Comparison of ENCODE assay signal across 8 cellular contexts in the genomic region with DNA sequence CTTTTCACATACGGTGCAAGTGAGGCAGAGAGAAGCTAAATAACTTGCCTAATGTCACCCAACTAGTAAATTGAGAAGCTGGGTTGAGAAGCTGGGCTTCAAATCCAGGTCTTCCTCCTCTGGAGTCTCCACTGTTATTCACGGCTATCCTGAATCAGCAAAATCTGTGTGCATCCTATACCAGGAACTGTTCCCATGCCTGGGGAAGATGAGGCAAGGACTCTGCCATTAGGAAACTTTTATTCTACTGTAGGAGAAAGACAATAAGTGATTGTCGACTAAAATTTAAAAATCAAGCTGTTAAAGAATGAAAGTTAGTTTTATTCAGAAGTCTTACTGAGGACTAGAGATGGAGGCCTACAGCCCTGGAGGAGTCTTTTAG. TPM values are rescaled to one million over a fixed set of nuclear protein-coding genes. Genes with fewer than 3 reads are reported as not detected.
DNase-seq lines count a peak whose midpoint lies in the region; FAIRE-seq and TF ChIP-seq lines count a peak whose summit lies in the region.

No MANE protein-coding gene starts in this region.

- no peaks in the 10 kb centered on the region for H3K9me3 ChIP-seq in kidney (ENCODE audit: control insufficient read depth in 1 of 2, low read length in 2 of 2)
- H3K9me3 ChIP-seq in testis, result no peaks in the 10 kb centered on the region

- H3K27me3 Mint-ChIP-seq in activated CD4-positive, alpha-beta T cell treated with anti-CD3 and anti-CD28 coated beads, Interleukin-2, amount 10 ng/mL, durations not matched to agents 24 days and 14 days, result no peaks in the 10 kb centered on the region
- H3K27me3 Mint-ChIP-seq in activated naive CD8-positive, alpha-beta T cell, result no peaks in the 10 kb centered on the region
- peaks cover 13% of the 10 kb centered on the region for H3K27me3 Mint-ChIP-seq in HFFc6 (ENCODE audit: insufficient read depth)

- H3K27ac Mint-ChIP-seq in activated CD4-positive, alpha-beta T cell treated with anti-CD3 and anti-CD28 coated beads, Interleukin-2, amount 10 ng/mL, durations not matched to agents 24 days and 14 days, result peak overlapping the region; percentile 88
- peak overlapping the region; percentile 68 for H3K27ac Mint-ChIP-seq in activated naive CD8-positive, alpha-beta T cell
- no peak overlapping the region for H3K27ac Mint-ChIP-seq in HFFc6

- DNase-seq in activated CD4-positive, alpha-beta T cell treated with anti-CD3 and anti-CD28 coated beads, Interleukin-2, amount 10 ng/mL, durations not matched to agents 24 days and 14 days, result no peak
- no peak for DNase-seq in activated CD4-positive, alpha-beta T cell treated with anti-CD3 and anti-CD28 coated beads, Interleukin-2, amount 50 U/mL, for 4 hours
- DNase-seq in kidney (no peak), testis (no peak), GM19240 (ENCODE audit: insufficient read length, low spot score) (no peak), HFFc6 (no peak), HT-29 (ENCODE audit: low spot score) (no peak)

- peak overlapping the region; percentile 97 for H3K4me3 Mint-ChIP-seq in activated CD4-positive, alpha-beta T cell treated with anti-CD3 and anti-CD28 coated beads, Interleukin-2, amount 10 ng/mL, durations not matched to agents 24 days and 14 days
- peak overlapping the region; percentile 85 for H3K4me3 Mint-ChIP-seq in activated naive CD8-positive, alpha-beta T cell
- no peak overlapping the region; the same call in 1 of the 2 replicates for H3K4me3 Mint-ChIP-seq in HFFc6

- peaks cover 24% of the 10 kb centered on the region for H3K4me1 Mint-ChIP-seq in activated CD4-positive, alpha-beta T cell treated with anti-CD3 and anti-CD28 coated beads, Interleukin-2, amount 10 ng/mL, durations not matched to agents 24 days and 14 days
- H3K4me1 Mint-ChIP-seq in activated naive CD8-positive, alpha-beta T cell (ENCODE audit: low read depth), result peaks cover 18% of the 10 kb centered on the region
- peaks cover 9% of the 10 kb centered on the region; the same call in 1 of the 2 replicates for H3K4me1 Mint-ChIP-seq in HFFc6 (ENCODE audit: low read depth)

- H3K27ac ChIP-seq in kidney (ENCODE audit: low read depth in 2 of 2, low read length in 2 of 2) (peak overlapping the region; percentile 76 to 85), testis (peak overlapping the region; percentile 69 to 83)

- no peaks in the 10 kb centered on the region for H3K36me3 ChIP-seq in kidney (ENCODE audit: control insufficient read depth in 1 of 2, insufficient read depth in 2 of 2, low read length in 2 of 2)
- H3K36me3 ChIP-seq in testis (ENCODE audit: low read depth, missing control alignments), result no peaks in the 10 kb centered on the region

- H3K9me3 Mint-ChIP-seq in activated CD4-positive, alpha-beta T cell treated with anti-CD3 and anti-CD28 coated beads, Interleukin-2, amount 10 ng/mL, durations not matched to agents 24 days and 14 days, result peaks cover 7% of the 10 kb centered on the region
- no peaks in the 10 kb centered on the region for H3K9me3 Mint-ChIP-seq in activated naive CD8-positive, alpha-beta T cell (ENCODE audit: low read depth)
- no peaks in the 10 kb centered on the region for H3K9me3 Mint-ChIP-seq in HFFc6

- intact Hi-C loops in activated CD4-positive, alpha-beta T cell treated with anti-CD3 and anti-CD28 coated beads, Interleukin-2, amount 10 ng/mL, durations not matched to agents 24 days and 14 days (cut with micrococcal nuclease), result loop anchor here (10.0 kb wide), 1 partner anchor 356 kb away; a partner anchor contains a TSS
- intact Hi-C loops in kidney (cut with DNase I) (no loop called here), testis (cut with DNase I; ENCODE audit: low total_unique reads) (no loop called here)

- no peaks in the 10 kb centered on the region for H3K27me3 ChIP-seq in testis

- TF ChIP-seq POLR2A in testis (IDR thresholded peaks at IDR 0.05), result no peak

- no peaks in the 10 kb centered on the region for H3K36me3 Mint-ChIP-seq in activated CD4-positive, alpha-beta T cell treated with anti-CD3 and anti-CD28 coated beads, Interleukin-2, amount 10 ng/mL, durations not matched to agents 24 days and 14 days (ENCODE audit: low read depth)
- peaks cover 4% of the 10 kb centered on the region for H3K36me3 Mint-ChIP-seq in activated naive CD8-positive, alpha-beta T cell
- no peaks in the 10 kb centered on the region for H3K36me3 Mint-ChIP-seq in HFFc6 (ENCODE audit: low read depth)

- peak overlapping the region in 1 of 2 donors; percentile 64 for H3K9ac ChIP-seq in kidney (ENCODE audit: low read length in 2 of 2)

- 51 to 55% methylated on average over 3 of the region's 3 CpGs for WGBS in testis, 2 donors

- H3K4me1 ChIP-seq in kidney (ENCODE audit: control insufficient read depth in 1 of 2, insufficient read depth in 1 of 2, low read depth in 1 of 2, low read length in 2 of 2), result peaks cover 0 to 3% of the 10 kb centered on the region in 2 donors
- H3K4me1 ChIP-seq in testis, result no peaks in the 10 kb centered on the region

- TF ChIP-seq CTCF in kidney (IDR thresholded peaks at IDR 0.05; ENCODE audit: borderline replicate concordance, extremely low read depth, insufficient read depth), result no peak
- TF ChIP-seq CTCF in testis (IDR thresholded peaks at IDR 0.05), result no peak
- TF ChIP-seq CTCF in HFFc6 (IDR thresholded peaks at IDR 0.05), result no peak

- no peak for FAIRE-seq in kidney (lab: Jason Lieb, UNC)

- H3K4me3 ChIP-seq in kidney (ENCODE audit: low read length in 2 of 2) (peak overlapping the region; percentile 78 to 82), testis (peak overlapping the region; percentile 75 to 87)

RNA-seq across cellular contexts. Expression of a gene that starts 0.9 kb away (rescaled TPM):
- total RNA-seq in activated CD4-positive, alpha-beta T cell treated with anti-CD3 and anti-CD28 coated beads, Interleukin-2, amount 10 ng/mL, durations not matched to agents 24 days and 14 days, result 2.7 and 3.0 TPM in 2 replicates
- total RNA-seq in kidney, result 5.9 TPM
- polyA plus RNA-seq in kidney (ENCODE audit: insufficient read depth, low read depth, low replicate concordance), result 1.1 TPM
- total RNA-seq in testis, result 10 to 100 TPM in 1 of 2 donors, 1 to 10 TPM in 1; 9.2 to 10.8 TPM
- polyA plus RNA-seq in testis (ENCODE audit: insufficient read depth, low read depth, low replicate concordance), result 3.5 TPM
- total RNA-seq in HFFc6 (2021; fragmentation: NEBNext Ultra II Directional; extraction: Animal tissue kit (Norgen Biotek cat#: 25700)), result under 1 TPM in 1 of 6 experiments, not detected in 5; 0.23 TPM
- 1.2 and 3.2 TPM in 2 replicates for total RNA-seq in HT-29 (2014; rRNA removed; shearing (Covaris generic))
